In the genomic region with DNA sequence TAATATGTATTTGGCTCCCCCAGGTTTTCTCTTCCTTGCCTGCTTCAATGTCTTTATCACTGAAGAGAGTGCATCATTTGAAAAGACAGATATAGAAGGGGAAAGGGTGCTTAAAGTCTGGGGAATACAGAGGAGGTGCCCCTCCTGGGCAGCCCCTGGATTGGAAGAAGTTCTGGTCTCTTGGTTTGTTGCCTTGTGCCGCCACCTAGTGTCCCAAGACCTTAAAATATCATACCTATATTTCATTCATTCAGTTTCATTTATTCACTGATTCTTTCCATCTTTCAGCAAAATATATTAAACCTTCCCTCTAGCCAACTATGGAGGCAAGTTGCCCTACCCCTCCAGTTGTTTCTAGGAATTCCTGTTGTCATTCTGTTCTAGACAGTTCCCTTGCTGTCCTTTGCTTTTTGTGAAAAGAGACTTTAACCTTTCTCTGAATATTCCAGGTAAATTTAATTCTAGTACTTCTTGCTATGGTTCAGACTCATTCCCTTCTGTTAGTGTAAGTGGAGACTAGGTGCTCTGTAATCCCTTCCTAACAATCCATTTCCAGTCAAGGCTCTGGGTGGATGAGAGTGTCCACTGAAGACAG, we compare ENCODE assay signal across 9 cellular contexts. TPM values are rescaled to one million over a fixed set of nuclear protein-coding genes. Genes with fewer than 3 reads are reported as not detected.
DNase-seq lines count a peak whose midpoint lies in the region; ATAC-seq and TF ChIP-seq lines count a peak whose summit lies in the region.
"Had no signal": no experiment of that assay in that cellular context is flagged by ENCODE, and none has a peak within 500 bp of the region (broad histone marks: within the 10 kb centered on the region; RNA-seq: fewer than 3 reads in every experiment).

No MANE protein-coding gene starts in this region.

- no peaks in the 10 kb centered on the region for H4K20me1 ChIP-seq in smooth muscle cell (ENCODE audit: low read depth)

- H3K9me3 Mint-ChIP-seq in chondrocyte (ENCODE audit: low read depth), result no peaks in the 10 kb centered on the region

- H3K27ac ChIP-seq in smooth muscle cell (ENCODE audit: low read depth), result no peak overlapping the region
- H3K27ac ChIP-seq: HL-60 had no signal

- no peak overlapping the region for H3K9ac ChIP-seq in smooth muscle cell (ENCODE audit: low read depth)

- peak; percentile 32 for TF ChIP-seq CTCF in AG09309 (IDR thresholded peaks at IDR 0.05; ENCODE audit: control insufficient read depth, insufficient read depth, low read depth, low read length, missing control alignments)
- peak; percentile 53 for TF ChIP-seq CTCF in GM06990 (IDR thresholded peaks at IDR 0.05; ENCODE audit: insufficient read depth, low read length, poor library complexity, severe bottlenecking)
- peak; percentile 81 for TF ChIP-seq CTCF in chondrocyte (IDR thresholded peaks at IDR 0.05)
- TF ChIP-seq CTCF in smooth muscle cell (IDR thresholded peaks at IDR 0.05; ENCODE audit: borderline replicate concordance, insufficient read depth, poor library complexity, severe bottlenecking), result peak; percentile 47

- H3F3A ChIP-seq in smooth muscle cell (ENCODE audit: low read depth), result no peaks in the 10 kb centered on the region

- H3K4me3 ChIP-seq in AG09309 (ENCODE audit: control insufficient read depth, low read depth, low read length) (no peak overlapping the region), GM06990 (replicated peaks; ENCODE audit: low read depth, low read length) (no peak overlapping the region), smooth muscle cell (no peak overlapping the region)

- H3K79me2 ChIP-seq in smooth muscle cell (ENCODE audit: low read depth), result no peaks in the 10 kb centered on the region

- 8% methylated on average over 1 of the region's 1 CpG for WGBS in smooth muscle cell (ENCODE audit: low lambda C conversion rate)

- ATAC-seq in GM18861 (IDR thresholded peaks at IDR 0.05; ENCODE audit: unreplicated experiment), result no peak

- H3K4me1 Mint-ChIP-seq in chondrocyte (ENCODE audit: low read depth), result peaks cover 5% of the 10 kb centered on the region

- no peak overlapping the region for H2AFZ ChIP-seq in smooth muscle cell (ENCODE audit: low read depth)

- peaks cover 6% of the 10 kb centered on the region for H3K4me1 ChIP-seq in smooth muscle cell (ENCODE audit: low read depth)

- H3K27me3 ChIP-seq in GM06990 (replicated peaks; ENCODE audit: control insufficient read depth, insufficient read depth, low read length) (peaks cover 5% of the 10 kb centered on the region; the same call in 1 of the 2 replicates), smooth muscle cell (ENCODE audit: low read depth) (peaks cover 48% of the 10 kb centered on the region)

- H3K4me3 Mint-ChIP-seq in chondrocyte (ENCODE audit: unreplicated experiment), result no peak overlapping the region

- H3K36me3 ChIP-seq in GM06990 (ENCODE audit: control insufficient read depth, insufficient read depth, low read length), result no peaks in the 10 kb centered on the region
- no peaks in the 10 kb centered on the region for H3K36me3 ChIP-seq in smooth muscle cell (ENCODE audit: low read depth)

- no peak overlapping the region for H3K4me2 ChIP-seq in smooth muscle cell

- peaks cover 5% of the 10 kb centered on the region for H3K36me3 Mint-ChIP-seq in chondrocyte (ENCODE audit: low read depth)

- no peak overlapping the region for H3K27ac Mint-ChIP-seq in chondrocyte (ENCODE audit: unreplicated experiment)

- DNase-seq in AG09309 (ENCODE audit: low read depth), result no peak
- no peak for DNase-seq in GM06990 (ENCODE audit: extremely low read depth, insufficient read length)
- DNase-seq in OCI-M1 (lab: John Stamatoyannopoulos, UW), result peak; percentile 79
- DNase-seq in chondrocyte (ENCODE audit: low spot score), result no peak
- DNase-seq in smooth muscle cell (lab: John Stamatoyannopoulos, UW; ENCODE audit: unreplicated experiment), result no peak
- no peak for DNase-seq in GM19238 (ENCODE audit: insufficient read length, low spot score)
- no peak for DNase-seq in GOT3 (lab: John Stamatoyannopoulos, UW)

- H3K27me3 Mint-ChIP-seq in chondrocyte (ENCODE audit: low read depth), result peaks cover 64% of the 10 kb centered on the region

- no peaks in the 10 kb centered on the region for H3K9me3 ChIP-seq in smooth muscle cell (replicated peaks; ENCODE audit: low read depth)

RNA-seq across cellular contexts. Expression of a gene that starts 56.1 kb away (rescaled TPM):
- total RNA-seq in chondrocyte, result 42.3 to 64.7 TPM (median 62.0 TPM) in 3 replicates
- 23.2 and 24.3 TPM in 2 replicates for total RNA-seq in smooth muscle cell
- polyA plus RNA-seq in smooth muscle cell, result 40.5 and 45.6 TPM in 2 replicates
